ENCODE assay signal across 14 cellular contexts in the genomic region with DNA sequence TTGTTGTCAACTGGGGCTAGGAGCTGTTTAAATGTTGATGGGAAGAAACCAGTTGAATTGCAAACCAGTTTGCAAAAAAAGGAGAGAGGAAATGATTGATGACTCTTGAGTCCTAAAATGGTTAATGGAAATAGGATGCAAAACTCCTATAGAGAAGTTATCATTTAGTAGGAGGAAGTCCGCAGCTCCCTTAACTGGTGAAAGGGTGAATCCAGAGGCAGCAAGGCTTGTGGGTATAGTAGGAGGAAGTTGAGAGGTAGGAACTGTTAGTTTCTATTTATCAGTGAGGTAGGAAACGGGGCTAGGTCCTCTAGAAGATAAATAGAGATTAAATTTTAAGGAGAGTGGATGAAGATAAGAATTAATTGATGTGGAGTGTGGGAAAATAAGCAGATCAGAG. TPM values are rescaled to one million over a fixed set of nuclear protein-coding genes. Genes with fewer than 3 reads are reported as not detected.
DNase-seq lines count a peak whose midpoint lies in the region; ATAC-seq and TF ChIP-seq lines count a peak whose summit lies in the region.
"Had no signal": no experiment of that assay in that cellular context is flagged by ENCODE, and none has a peak within 500 bp of the region (broad histone marks: within the 10 kb centered on the region; RNA-seq: fewer than 3 reads in every experiment).

No MANE protein-coding gene starts in this region.

- DNase-seq in MCF 10A (ENCODE audit: unreplicated experiment), result no peak
- DNase-seq in breast epithelium (ENCODE audit: low spot score in 2 of 2), result no peak
- peak; percentile 55 for DNase-seq in OCI-M1 (lab: John Stamatoyannopoulos, UW)
- DNase-seq in effector memory CD8-positive, alpha-beta T cell, result no peak
- DNase-seq in upper lobe of right lung, result no peak
- DNase-seq in GOT3 (lab: John Stamatoyannopoulos, UW), result no peak
- DNase-seq in NCI-H1105 treated with DMSO at 0.1 percent for 48 hours (lab: John Stamatoyannopoulos, UW), result no peak
- DNase-seq: activated CD4-positive, alpha-beta T cell treated with anti-CD3 and anti-CD28 coated beads for 4 hours; DND-41; H7; left ventricle myocardium inferior; NCI-H1105; stimulated activated CD4-positive, alpha-beta T cell treated with anti-CD3 and anti-CD28 coated beads, Interleukin-12 subunit alpha, Interleukin-12 subunit beta, amount 100 ng/mL, for 4 hours had no signal

- H3K36me3 ChIP-seq in breast epithelium, result no peaks in the 10 kb centered on the region
- no peaks in the 10 kb centered on the region for H3K36me3 ChIP-seq in upper lobe of right lung
- H3K36me3 ChIP-seq: left ventricle myocardium inferior had no signal

- H3K27me3 Mint-ChIP-seq in MCF 10A (ENCODE audit: insufficient read depth, unreplicated experiment), result no peaks in the 10 kb centered on the region
- H3K27me3 Mint-ChIP-seq in effector memory CD8-positive, alpha-beta T cell, result no peaks in the 10 kb centered on the region

- no peaks in the 10 kb centered on the region for H3K27me3 ChIP-seq in breast epithelium
- no peaks in the 10 kb centered on the region for H3K27me3 ChIP-seq in upper lobe of right lung

- no peak overlapping the region for H3K4me3 Mint-ChIP-seq in MCF 10A (ENCODE audit: unreplicated experiment)
- H3K4me3 Mint-ChIP-seq in effector memory CD8-positive, alpha-beta T cell, result peak overlapping the region in 1 of 2 donors; percentile 51

- no peak for TF ChIP-seq POLR2A in breast epithelium (IDR thresholded peaks at IDR 0.05)

- peaks cover 28% of the 10 kb centered on the region for H3K36me3 Mint-ChIP-seq in MCF 10A (ENCODE audit: insufficient read depth, unreplicated experiment)
- no peaks in the 10 kb centered on the region for H3K36me3 Mint-ChIP-seq in effector memory CD8-positive, alpha-beta T cell (ENCODE audit: insufficient read depth)

- CTCF ChIA-PET in MCF 10A (lab: Yijun Ruan, JAX), result interaction anchor here (0.9 kb wide), 1 partner anchor 24 kb away, joined by 3 read pairs; no protein-coding TSS in a partner anchor

- H3K9me3 Mint-ChIP-seq in MCF 10A (ENCODE audit: unreplicated experiment), result no peaks in the 10 kb centered on the region
- no peaks in the 10 kb centered on the region for H3K9me3 Mint-ChIP-seq in effector memory CD8-positive, alpha-beta T cell

- BruUV-seq in MCF 10A (replicated peaks; lab: Mats Ljungman, UMichigan), result no TSS peak

- H3K27ac Mint-ChIP-seq in MCF 10A (ENCODE audit: low read depth, unreplicated experiment), result peak overlapping the region; percentile 59
- peak overlapping the region; percentile 4 to 76 for H3K27ac Mint-ChIP-seq in effector memory CD8-positive, alpha-beta T cell

- H3K4me1 Mint-ChIP-seq in MCF 10A (ENCODE audit: insufficient read depth, unreplicated experiment), result peaks cover 56% of the 10 kb centered on the region
- peaks cover 52 to 76% of the 10 kb centered on the region in 2 donors for H3K4me1 Mint-ChIP-seq in effector memory CD8-positive, alpha-beta T cell (ENCODE audit: low read depth in 2 of 2)

- intact Hi-C loops in MCF 10A (cut with micrococcal nuclease) (no loop called here), breast epithelium (cut with DNase I; ENCODE audit: low total_unique reads) (no loop called here), upper lobe of right lung (cut with DNase I) (no loop called here)

- no peak overlapping the region for H3K27ac ChIP-seq in breast epithelium
- H3K27ac ChIP-seq in upper lobe of right lung, result no peak overlapping the region
- H3K27ac ChIP-seq: left ventricle myocardium inferior had no signal

- H3K4me1 ChIP-seq in breast epithelium (peaks cover 4 to 17% of the 10 kb centered on the region in 2 donors), upper lobe of right lung (peaks cover 55% of the 10 kb centered on the region)

- H3K9me3 ChIP-seq in breast epithelium (no peaks in the 10 kb centered on the region), upper lobe of right lung (no peaks in the 10 kb centered on the region)
- H3K9me3 ChIP-seq: left ventricle myocardium inferior had no signal

- TF ChIP-seq CTCF in MCF 10A (IDR thresholded peaks at IDR 0.05; ENCODE audit: unreplicated experiment) (no peak), breast epithelium (IDR thresholded peaks at IDR 0.05) (no peak), upper lobe of right lung (IDR thresholded peaks at IDR 0.05) (no peak)

- H3K4me3 ChIP-seq in breast epithelium, result no peak overlapping the region
- H3K4me3 ChIP-seq in upper lobe of right lung, result no peak overlapping the region
- H3K4me3 ChIP-seq: left ventricle myocardium inferior had no signal

- peak; percentile 32 for ATAC-seq in effector memory CD8-positive, alpha-beta T cell (replicated peaks)
- peak; percentile 80 for ATAC-seq in upper lobe of right lung
- ATAC-seq in GM19395 (IDR thresholded peaks at IDR 0.05; ENCODE audit: unreplicated experiment), result no peak

- POLR2A ChIA-PET in MCF 10A (lab: Yijun Ruan, JAX), result interaction anchor here (1.0 to 1.4 kb wide), 2 partner anchors 16 to 49 kb away, joined by 3 to 4 read pairs; no protein-coding TSS in a partner anchor

RNA-seq across cellular contexts. Expression of a gene that starts 15.4 kb away (rescaled TPM):
- 43.4 and 50.1 TPM in 2 replicates for total RNA-seq in MCF 10A (2022)
- total RNA-seq in breast epithelium, result 10 to 100 TPM; 45.8 to 52.2 (median 49.5) TPM
- 48.7 TPM for total RNA-seq in upper lobe of right lung

RNA-seq across cellular contexts. Expression of a gene that starts 53.9 kb away (rescaled TPM):
- total RNA-seq in MCF 10A (2022), result 1.2 and 1.3 TPM in 2 replicates
- 10 to 100 TPM in 2 of 3 donors, 1 to 10 TPM in 1; 8.6 to 14.7 (median 10.9) TPM for total RNA-seq in breast epithelium
- total RNA-seq in upper lobe of right lung, result 4.1 TPM
